In the genomic region with DNA sequence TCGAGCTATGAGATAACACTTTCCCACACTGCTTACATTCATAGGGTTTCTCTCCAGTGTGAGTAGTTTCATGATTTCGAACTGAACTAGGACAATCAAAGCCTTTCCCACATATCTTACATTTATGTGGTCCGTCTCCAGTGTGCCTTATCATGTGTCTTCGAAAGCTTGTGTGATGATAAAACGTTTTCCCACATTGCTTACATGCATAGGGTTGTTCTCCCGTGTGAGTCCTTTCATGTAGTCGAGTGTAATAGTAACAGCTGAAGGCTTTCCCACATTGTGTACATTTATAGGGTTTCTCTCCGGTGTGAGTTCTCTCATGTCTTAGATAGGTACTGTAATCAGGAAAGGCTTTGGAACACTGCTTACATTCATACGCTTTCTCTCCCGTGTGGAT, we compare ENCODE assay signal across 2 cellular contexts.
TF ChIP-seq lines count a peak whose summit lies in the region.

No MANE protein-coding gene starts in this region.

TF ChIP-seq in IMR-90, 13 proteins besides CTCF, POLR2A, EP300 and RAD21:
- no peak for TF ChIP-seq RCOR1 (IDR thresholded peaks at IDR 0.05; ENCODE audit: insufficient replicate concordance, low read length)
- TF ChIP-seq NFE2L2 (IDR thresholded peaks at IDR 0.05; ENCODE audit: low read depth, low read length) = no peak

TF ChIP-seq in K562, 482 proteins besides CTCF, POLR2A, EP300 and RAD21:
- TF ChIP-seq CTBP1 (IDR thresholded peaks at IDR 0.05; ENCODE audit: borderline replicate concordance) = no peak
- no peak for TF ChIP-seq ZNF133 (CRISPR knock-in tag; IDR thresholded peaks at IDR 0.05)
- no peak for TF ChIP-seq ZC3H11A (IDR thresholded peaks at IDR 0.05; ENCODE audit: low read depth, low read length)
- TF ChIP-seq RBM25 (IDR thresholded peaks at IDR 0.05; ENCODE audit: low read depth, low read length, severe bottlenecking) = peak; percentile 13
- TF ChIP-seq TRIM28 (IDR thresholded peaks at IDR 0.05) = peak; percentile 58; the same call in 1 of the 2 replicates
- TF ChIP-seq CBX1 (IDR thresholded peaks at IDR 0.05; ENCODE audit: low read depth) = peak; percentile 49; the same call in 1 of the 2 replicates
- TF ChIP-seq, protein P1, sequence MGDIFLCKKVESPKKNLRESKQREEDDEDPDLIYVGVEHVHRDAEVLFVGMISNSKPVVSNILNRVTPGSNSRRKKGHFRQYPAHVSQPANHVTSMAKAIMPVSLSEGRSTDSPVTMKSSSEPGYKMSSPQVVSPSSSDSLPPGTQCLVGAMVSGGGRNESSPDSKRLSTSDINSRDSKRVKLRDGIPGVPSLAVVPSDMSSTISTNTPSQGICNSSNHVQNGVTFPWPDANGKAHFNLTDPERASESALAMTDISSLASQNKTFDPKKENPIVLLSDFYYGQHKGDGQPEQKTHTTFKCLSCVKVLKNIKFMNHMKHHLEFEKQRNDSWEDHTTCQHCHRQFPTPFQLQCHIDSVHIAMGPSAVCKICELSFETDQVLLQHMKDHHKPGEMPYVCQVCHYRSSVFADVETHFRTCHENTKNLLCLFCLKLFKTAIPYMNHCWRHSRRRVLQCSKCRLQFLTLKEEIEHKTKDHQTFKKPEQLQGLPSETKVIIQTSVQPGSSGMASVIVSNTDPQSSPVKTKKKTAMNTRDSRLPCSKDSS (IDR thresholded peaks at IDR 0.05; ENCODE audit: low read depth, partially characterized antibody) = peak; percentile 55
- 0 out of 2 replicates have a peak, but pooled peaks have one; percentile 29 for TF ChIP-seq XRCC3 (IDR thresholded peaks at IDR 0.05)
- no peak for TF ChIP-seq FUS (optimal IDR thresholded peaks at IDR 0.05; ENCODE audit: low read depth, low read length)
- TF ChIP-seq ZNF75A (CRISPR knock-in tag; IDR thresholded peaks at IDR 0.05) = peak; percentile 96
- TF ChIP-seq CBX5 (IDR thresholded peaks at IDR 0.05; ENCODE audit: borderline replicate concordance, low read depth) = peak; percentile 55; the same call in 1 of the 2 replicates
- TF ChIP-seq ILF3 (IDR thresholded peaks at IDR 0.05; ENCODE audit: borderline replicate concordance) = no peak
- no peak for TF ChIP-seq KAT7 (CRISPR knock-in tag; IDR thresholded peaks at IDR 0.05; ENCODE audit: borderline replicate concordance)
- peak; percentile 17; the same call in 1 of the 2 replicates for TF ChIP-seq JUN (IDR thresholded peaks at IDR 0.05; ENCODE audit: borderline replicate concordance, low read depth, low read length)
- TF ChIP-seq JUN (CRISPR knock-in tag; IDR thresholded peaks at IDR 0.05; ENCODE audit: borderline replicate concordance) = no peak
- peak in 1 of 2 experiments; percentile 44; a peak in 1 of 3 replicates for TF ChIP-seq CBX3 (IDR thresholded peaks at IDR 0.05; ENCODE audit: borderline replicate concordance in 1 of 2, low read length in 2 of 2)
- peak; percentile 70; the same call in 1 of the 2 replicates for TF ChIP-seq ZNF274 (IDR thresholded peaks at IDR 0.05; ENCODE audit: borderline replicate concordance, low read depth, low read length)
TF ChIP-seq in K562: peak in this region for 10.
